ENCODE assay signal across 9 cellular contexts in genomic region chr7:31735991-31736982, GRCh38. TPM values are rescaled to one million over a fixed set of nuclear protein-coding genes. Genes with fewer than 3 reads are reported as not detected.
A peak's percentile ranks its signal among the peaks of the same experiment; 100 is the strongest.
DNase-seq lines count a peak whose midpoint lies in the region; ATAC-seq and TF ChIP-seq lines count a peak whose summit lies in the region.
"Had no signal": no experiment of that assay in that cellular context is flagged by ENCODE, and none has a peak within 500 bp of the region (broad histone marks: within the 10 kb centered on the region; RNA-seq: fewer than 3 reads in every experiment).

No MANE protein-coding gene starts in this region.

- H3K9me3 ChIP-seq in cardiac muscle cell (ENCODE audit: low read depth) (no peaks in the 10 kb centered on the region), psoas muscle (no peaks in the 10 kb centered on the region)

- H3K27ac ChIP-seq in cardiac muscle cell (no peak overlapping the region), psoas muscle (no peak overlapping the region)

- H3K4me1 ChIP-seq in cardiac muscle cell (ENCODE audit: low read depth) (no peaks in the 10 kb centered on the region), psoas muscle (no peaks in the 10 kb centered on the region)

- TF ChIP-seq CTCF in cardiac muscle cell (IDR thresholded peaks at IDR 0.05; ENCODE audit: low read depth, low read length): peak; percentile 89
- TF ChIP-seq CTCF in psoas muscle (IDR thresholded peaks at IDR 0.05): peak; percentile 63

- DNase-seq in DMS79 treated with DMSO at 0.1 percent for 48 hours (lab: John Stamatoyannopoulos, UW) (peak; percentile 48), DMS79 (lab: John Stamatoyannopoulos, UW) (no peak), NCI-H2196 treated with DMSO at 0.1 percent for 48 hours (lab: John Stamatoyannopoulos, UW; ENCODE audit: unreplicated experiment) (peak; percentile 37), cardiac muscle cell (ENCODE audit: low read depth in 1 of 2, low spot score in 1 of 2) (peak; percentile 71 to 80), psoas muscle (peak in 1 of 2 donors; percentile 30)
- DNase-seq in activated CD4-positive, alpha-beta memory T cell treated with anti-CD3 and anti-CD28 coated beads, Interleukin-2, amount 10 ng/mL, durations not matched to agents 7 days and 5 days: peak; percentile 17
- no peak for DNase-seq in stimulated activated naive CD4-positive, alpha-beta T cell treated with Interleukin-2 at 50 U/mL for 16 hours (lab: John Stamatoyannopoulos, UW)

- H3K36me3 ChIP-seq in cardiac muscle cell (no peaks in the 10 kb centered on the region), psoas muscle (ENCODE audit: insufficient read depth in 1 of 2, low read depth in 1 of 2) (no peaks in the 10 kb centered on the region)

- WGBS in psoas muscle, 3 donors: 51 to 52% (median 51%) methylated on average over 11 of the region's 11 CpGs

- no peak overlapping the region for H3K4me3 ChIP-seq in cardiac muscle cell
- H3K4me3 ChIP-seq in psoas muscle: no peak overlapping the region

- CTCF ChIA-PET in activated CD4-positive, alpha-beta memory T cell treated with anti-CD3 and anti-CD28 coated beads, Interleukin-2, amount 10 ng/mL, durations not matched to agents 7 days and 5 days (lab: Charles Lee): interaction anchor here (1.0 to 1.1 kb wide), 2 partner anchors 293 to 603 kb away, joined by 3 to 5 read pairs; no protein-coding TSS in a partner anchor

- no peaks in the 10 kb centered on the region for H3K9me3 Mint-ChIP-seq in activated CD4-positive, alpha-beta memory T cell treated with anti-CD3 and anti-CD28 coated beads, Interleukin-2, amount 10 ng/mL, durations not matched to agents 7 days and 5 days

- no peaks in the 10 kb centered on the region for H3K27me3 ChIP-seq in cardiac muscle cell
- H3K27me3 ChIP-seq in psoas muscle (ENCODE audit: insufficient read depth in 3 of 3, low read length in 2 of 3): peaks cover 0 to 6% (median 3%) of the 10 kb centered on the region in 3 donors

- intact Hi-C loops in psoas muscle (cut with DNase I): loop anchor here (5.0 to 10.0 kb wide), 4 partner anchors 291 to 751 kb away; no protein-coding TSS in a partner anchor

- H3K4me3 Mint-ChIP-seq in activated CD4-positive, alpha-beta memory T cell treated with anti-CD3 and anti-CD28 coated beads, Interleukin-2, amount 10 ng/mL, durations not matched to agents 7 days and 5 days: no peak overlapping the region

- ATAC-seq in HG02852 (IDR thresholded peaks at IDR 0.05; ENCODE audit: unreplicated experiment) (peak; percentile 61), psoas muscle (peak in 3 of 4 donors; percentile 57 to 65 (median 58))

- H3K4me1 Mint-ChIP-seq in activated CD4-positive, alpha-beta memory T cell treated with anti-CD3 and anti-CD28 coated beads, Interleukin-2, amount 10 ng/mL, durations not matched to agents 7 days and 5 days: no peaks in the 10 kb centered on the region

- POLR2A ChIA-PET in activated CD4-positive, alpha-beta memory T cell treated with anti-CD3 and anti-CD28 coated beads, Interleukin-2, amount 10 ng/mL, durations not matched to agents 7 days and 5 days (lab: Charles Lee): no interaction called here

- H3K36me3 Mint-ChIP-seq in activated CD4-positive, alpha-beta memory T cell treated with anti-CD3 and anti-CD28 coated beads, Interleukin-2, amount 10 ng/mL, durations not matched to agents 7 days and 5 days (ENCODE audit: low read depth): no peaks in the 10 kb centered on the region

- no peak overlapping the region for H3K27ac Mint-ChIP-seq in activated CD4-positive, alpha-beta memory T cell treated with anti-CD3 and anti-CD28 coated beads, Interleukin-2, amount 10 ng/mL, durations not matched to agents 7 days and 5 days

- H3K27me3 Mint-ChIP-seq in activated CD4-positive, alpha-beta memory T cell treated with anti-CD3 and anti-CD28 coated beads, Interleukin-2, amount 10 ng/mL, durations not matched to agents 7 days and 5 days: no peaks in the 10 kb centered on the region

RNA-seq across cellular contexts. Expression of gene PPP1R17, which starts 49.3 kb away (rescaled TPM):
- total RNA-seq in activated CD4-positive, alpha-beta memory T cell treated with anti-CD3 and anti-CD28 coated beads, Interleukin-2, amount 10 ng/mL, durations not matched to agents 7 days and 5 days: not detected
- total RNA-seq in cardiac muscle cell (0.11 TPM in 1 of 2 replicates, not detected in the other), psoas muscle (not detected)
- polyA plus RNA-seq in cardiac muscle cell (1.7 TPM in 1 of 2 replicates, not detected in the other), psoas muscle (not detected)
- polyA plus RNA-seq: adipose tissue had no signal

Comparison
In these comparisons a context has a peak if more than half of its experiments do, and no peak if none do; other contexts are left out.
1. DNase-seq: peak in DMS79 treated with DMSO at 0.1 percent for 48 hours (single experiment), NCI-H2196 treated with DMSO at 0.1 percent for 48 hours (single experiment), activated CD4-positive, alpha-beta memory T cell treated with anti-CD3 and anti-CD28 coated beads, Interleukin-2, amount 10 ng/mL, durations not matched to agents 7 days and 5 days (single experiment) and cardiac muscle cell (2 of 2); none in DMS79 (single experiment) and stimulated activated naive CD4-positive, alpha-beta T cell treated with Interleukin-2 at 50 U/mL for 16 hours (single experiment).